In genomic region chr18:73232933-73233332, GRCh38 we compare ENCODE assay signal across 12 cellular contexts.
DNase-seq lines count a peak whose midpoint lies in the region; ATAC-seq, FAIRE-seq and TF ChIP-seq lines count a peak whose summit lies in the region.
"Had no signal": no experiment of that assay in that cellular context is flagged by ENCODE, and none has a peak within 500 bp of the region (broad histone marks: within the 10 kb centered on the region; RNA-seq: fewer than 3 reads in every experiment).

No MANE protein-coding gene starts in this region.

- POLR2A ChIA-PET in GM12878 (lab: Charles Lee), result interaction anchor here (0.5 kb wide), 1 partner anchor 1521 kb away, joined by 4 read pairs; no protein-coding TSS in a partner anchor

- intact Hi-C loops in GM12878 (cut with micrococcal nuclease; ENCODE audit: unreplicated experiment) (no loop called here), aorta (cut with DNase I) (no loop called here), adrenal gland (cut with DNase I) (no loop called here)

- H3K4me1 ChIP-seq in GM12878 (ENCODE audit: control insufficient read depth, insufficient read depth, low read length) (no peaks in the 10 kb centered on the region), aorta (ENCODE audit: control insufficient read depth in 1 of 2, insufficient read depth in 2 of 2, low read length in 2 of 2) (no peaks in the 10 kb centered on the region), adrenal gland (replicated peaks in 1 of 2) (no peaks in the 10 kb centered on the region)

- no peak overlapping the region for H3K4me2 ChIP-seq in GM12878 (ENCODE audit: control insufficient read depth, insufficient read depth)

- BruUV-seq in GM12878 (replicated peaks; lab: Mats Ljungman, UMichigan), result no TSS peak

- no peaks in the 10 kb centered on the region for H3K36me3 ChIP-seq in GM12878 (ENCODE audit: control insufficient read depth in 2 of 2, insufficient read depth in 2 of 2, low read length in 1 of 2)
- no peaks in the 10 kb centered on the region for H3K36me3 ChIP-seq in aorta (ENCODE audit: control insufficient read depth in 1 of 2, insufficient read depth in 2 of 2, low read length in 1 of 2)
- H3K36me3 ChIP-seq in adrenal gland (replicated peaks in 1 of 2), result no peaks in the 10 kb centered on the region

- H3K9me3 ChIP-seq in GM12878 (replicated peaks; ENCODE audit: control insufficient read depth, insufficient read depth, low read length) (no peaks in the 10 kb centered on the region), aorta (ENCODE audit: control insufficient read depth, low read length) (no peaks in the 10 kb centered on the region), adrenal gland (replicated peaks in 1 of 3) (no peaks in the 10 kb centered on the region)

- CTCF ChIA-PET in GM12878 (lab: Yijun Ruan, JAX), result no interaction called here

- H3K27me3 ChIP-seq in GM12878 (replicated peaks in 1 of 2; ENCODE audit: control insufficient read depth in 2 of 2, insufficient read depth in 2 of 2, low read length in 1 of 2), result no peaks in the 10 kb centered on the region
- no peaks in the 10 kb centered on the region for H3K27me3 ChIP-seq in aorta (ENCODE audit: control insufficient read depth in 1 of 2, insufficient read depth in 2 of 2, low read length in 1 of 2)
- H3K27me3 ChIP-seq in adrenal gland, result no peaks in the 10 kb centered on the region

- in situ Hi-C loops in GM12878 (cut with MboI), result no loop called here

- no peak overlapping the region for H3K4me3 ChIP-seq in GM12878
- no peak overlapping the region for H3K4me3 ChIP-seq in aorta (ENCODE audit: low read length in 2 of 2)
- no peak overlapping the region for H3K4me3 ChIP-seq in adrenal gland
- H3K4me3 ChIP-seq: K562 had no signal

- no peak overlapping the region for H3K9ac ChIP-seq in GM12878 (ENCODE audit: control insufficient read depth, insufficient read depth, low read length)

- no peaks in the 10 kb centered on the region for H3K79me2 ChIP-seq in GM12878 (ENCODE audit: control insufficient read depth, insufficient read depth, low read length)

- no peak for TF ChIP-seq POLR2A in GM12878 (IDR thresholded peaks at IDR 0.05; ENCODE audit: low read depth, low read length)
- no peak for TF ChIP-seq POLR2A in adrenal gland (IDR thresholded peaks at IDR 0.05)

- TF ChIP-seq CTCF in GM12878 (IDR thresholded peaks at IDR 0.05 in 2 of 3, conservative IDR thresholded peaks at IDR 0.05 in 1 of 3; ENCODE audit: control insufficient read depth in 2 of 3, extremely low read depth in 1 of 3, insufficient read depth in 1 of 3, low read depth in 3 of 3, low read length in 3 of 3) (no peak), adrenal gland (IDR thresholded peaks at IDR 0.05) (no peak)

- WGBS in GM12878 (ENCODE audit: insufficient coverage, insufficient replicate concordance, low lambda C conversion rate, missing lambda C conversion rate), result 2% methylated on average over 8 of the region's 8 CpGs
- WGBS in aorta, 2 donors, result 74 to 78% methylated on average over 8 of the region's 8 CpGs
- WGBS in adrenal gland, 4 donors, result 58 to 77% (median 68%) methylated on average over 8 of the region's 8 CpGs

- no peaks in the 10 kb centered on the region for H4K20me1 ChIP-seq in GM12878 (ENCODE audit: control insufficient read depth, insufficient read depth)

- H2AFZ ChIP-seq in GM12878 (ENCODE audit: control insufficient read depth, low read depth, low read length), result no peak overlapping the region

- SMC1A ChIA-PET in GM12878 (lab: Charles Lee; ENCODE audit: uncharacterized antibody, unreplicated experiment), result no interaction called here

- peak; percentile 83 for ATAC-seq in GM18868 (IDR thresholded peaks at IDR 0.05; ENCODE audit: unreplicated experiment)
- ATAC-seq in GM21528 (IDR thresholded peaks at IDR 0.05; ENCODE audit: low FRiP score, unreplicated experiment), result peak; percentile 76
- peak; percentile 87 for ATAC-seq in HG03139 (IDR thresholded peaks at IDR 0.05; ENCODE audit: unreplicated experiment)
- peak; percentile 85 for ATAC-seq in GM12878
- no peak for ATAC-seq in aorta (ENCODE audit: low FRiP score)
- ATAC-seq in GM21529 (IDR thresholded peaks at IDR 0.05; ENCODE audit: unreplicated experiment), result no peak
- ATAC-seq: K562 had no signal

- DNase-seq in GM12878 (ENCODE audit: low read depth, low spot score) (peak; percentile 13), aorta (no peak), adrenal gland (no peak)
- no peak for DNase-seq in central memory CD4-positive, alpha-beta T cell
- DNase-seq: activated T-cell treated with anti-CD3 and anti-CD28 coated beads for 4 hours, substantia nigra had no signal

- H3K27ac ChIP-seq in GM12878 (ENCODE audit: control insufficient read depth, insufficient read depth) (no peak overlapping the region), aorta (ENCODE audit: low read depth in 1 of 2, low read length in 2 of 2) (no peak overlapping the region), adrenal gland (no peak overlapping the region)

- peak in 1 of 2 experiments; percentile 38; a peak in 1 of 4 replicates for TF ChIP-seq EP300 in GM12878 (IDR thresholded peaks at IDR 0.05; ENCODE audit: borderline replicate concordance in 1 of 2, control insufficient read depth in 1 of 2, low read depth in 2 of 2, low read length in 2 of 2)

- FAIRE-seq in GM12878 (lab: Jason Lieb, UNC), result no peak
- FAIRE-seq: K562, RCC 7860 had no signal

- no peak for TF ChIP-seq RAD21 in GM12878 (IDR thresholded peaks at IDR 0.05; ENCODE audit: insufficient read depth, low read depth, low read length)

- RAD21 ChIA-PET in GM12878 (lab: Charles Lee; ENCODE audit: unreplicated experiment), result no interaction called here

TF ChIP-seq in GM12878, 131 proteins besides CTCF, POLR2A, EP300 and RAD21:
- TF ChIP-seq PAX5 (IDR thresholded peaks at IDR 0.05; ENCODE audit: borderline replicate concordance, low read depth, low read length) (no peak), SPI1 (IDR thresholded peaks at IDR 0.05; ENCODE audit: borderline replicate concordance, insufficient read depth, low read depth, low read length) (peak; percentile 74; the same call in 1 of the 2 replicates), SIX5 (IDR thresholded peaks at IDR 0.05; ENCODE audit: low read depth, low read length, severe bottlenecking) (no peak), JUNB (IDR thresholded peaks at IDR 0.05) (no peak), MYB (IDR thresholded peaks at IDR 0.05; ENCODE audit: borderline replicate concordance, low read depth, low read length) (no peak), HCFC1 (IDR thresholded peaks at IDR 0.05; ENCODE audit: low read length) (no peak), ZBTB40 (IDR thresholded peaks at IDR 0.05; ENCODE audit: borderline replicate concordance) (peak; percentile 76)

Comparison
In these comparisons a context has a peak if more than half of its experiments do, and no peak if none do; other contexts are left out.
1. ATAC-seq: peak in GM18868 (single experiment), GM21528 (single experiment), HG03139 (single experiment) and GM12878 (single experiment); none in aorta (single experiment) and GM21529 (single experiment).